In the genomic region with DNA sequence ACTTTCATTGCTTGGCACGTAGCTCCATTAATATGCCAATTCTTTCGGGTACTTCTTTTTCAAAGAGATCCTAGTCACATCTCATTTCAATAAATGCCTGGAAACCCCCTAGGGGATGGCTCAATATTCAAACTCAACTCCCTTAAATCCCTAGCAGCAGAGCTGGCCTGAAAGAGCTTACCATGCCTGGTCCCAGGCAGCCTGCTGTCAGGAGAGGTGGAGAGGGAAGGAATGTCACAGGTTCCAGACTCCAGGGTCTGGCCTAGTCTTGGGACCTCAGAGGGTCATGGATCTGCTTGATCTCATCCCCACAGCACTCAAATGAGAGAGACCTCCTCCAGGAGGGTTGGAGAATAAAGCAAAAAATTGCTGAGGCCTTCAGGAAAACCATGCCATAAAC, we compare ENCODE assay signal across 22 cellular contexts.
"Had no signal": no experiment of that assay in that cellular context is flagged by ENCODE, and none has a peak within 500 bp of the region (broad histone marks: within the 10 kb centered on the region; RNA-seq: fewer than 3 reads in every experiment).

No MANE protein-coding gene starts in this region.

- H3K4me3 Mint-ChIP-seq: mesothelial cell of epicardium; natural killer cell treated with Interleukin-12 subunit alpha and Interleukin-12 subunit beta and Interleukin-15 and Interleukin-18, amount 100 ng/mL, for 72 hours had no signal

- H3K27me3 ChIP-seq: thyroid gland had no signal

- H2AFZ ChIP-seq: parathyroid adenoma had no signal

- H3K9me3 Mint-ChIP-seq: mesothelial cell of epicardium; natural killer cell treated with Interleukin-12 subunit alpha and Interleukin-12 subunit beta and Interleukin-15 and Interleukin-18, amount 100 ng/mL, for 72 hours had no signal

- ATAC-seq: left colon; lower lobe of right lung; natural killer cell treated with Interleukin-12 subunit alpha and Interleukin-12 subunit beta and Interleukin-15 and Interleukin-18, amount 100 ng/mL, for 72 hours had no signal

- H3K79me2 ChIP-seq: parathyroid adenoma had no signal

- H3K36me3 Mint-ChIP-seq: mesothelial cell of epicardium; natural killer cell treated with Interleukin-12 subunit alpha and Interleukin-12 subunit beta and Interleukin-15 and Interleukin-18, amount 100 ng/mL, for 72 hours had no signal

- H3K4me3 ChIP-seq: coronary artery, esophagus squamous epithelium, lower lobe of right lung, thyroid gland had no signal

- H3K4me1 ChIP-seq: lower lobe of right lung, parathyroid adenoma had no signal

- H3K9ac ChIP-seq: parathyroid adenoma had no signal

- DNase-seq: activated CD4-positive, alpha-beta T cell treated with anti-CD3 and anti-CD28 coated beads, Interleukin-2, amount 50 U/mL, for 1 hour; activated CD4-positive, CD25-positive, alpha-beta regulatory T cell treated with anti-CD3 and anti-CD28 coated beads, Interleukin-2, amount 50 U/mL, for 72 hours; activated CD8-positive, alpha-beta memory T cell treated with anti-CD3 and anti-CD28 coated beads for 24 hours; activated CD8-positive, alpha-beta memory T cell treated with anti-CD3 and anti-CD28 coated beads, Interleukin-2, amount 50 U/mL, for 48 hours; activated effector memory CD4-positive, alpha-beta T cell treated with anti-CD3 and anti-CD28 coated beads, Interleukin-2, amount 50 U/mL, for 16 hours; activated naive CD4-positive, alpha-beta T cell treated with anti-CD3 and anti-CD28 coated beads, Interleukin-2, amount 50 U/mL, for 16 hours; activated T-cell treated with anti-CD3 and anti-CD28 coated beads, Interleukin-2, amount 50 U/mL, for 48 hours; aorta; esophagus squamous epithelium; hippocampal formation; left colon; lower lobe of right lung; stimulated activated CD8-positive, alpha-beta memory T cell treated with anti-CD3 and anti-CD28 coated beads, Interleukin-4, amount 100 ng/mL, for 48 hours; stimulated activated naive CD4-positive, alpha-beta T cell; T-helper 1 cell; T-helper 9 cell; thyroid gland had no signal

- H3K9me3 ChIP-seq: esophagus squamous epithelium, lower lobe of right lung, neutrophil, thyroid gland had no signal

- H3K36me3 ChIP-seq: esophagus squamous epithelium, lower lobe of right lung, neutrophil, thyroid gland had no signal

- H3K27ac ChIP-seq: coronary artery, esophagus squamous epithelium, lower lobe of right lung, neutrophil, parathyroid adenoma, thyroid gland had no signal

- H3K27ac Mint-ChIP-seq: mesothelial cell of epicardium; natural killer cell treated with Interleukin-12 subunit alpha and Interleukin-12 subunit beta and Interleukin-15 and Interleukin-18, amount 100 ng/mL, for 72 hours had no signal

- H3K4me1 Mint-ChIP-seq: mesothelial cell of epicardium had no signal
